1 cellular context compared by ENCODE assay signal in genomic region chr14:24233538-24233866, GRCh38.
TF ChIP-seq lines count a peak whose summit lies in the region.

No MANE protein-coding gene starts in this region.

TF ChIP-seq in HepG2, 621 proteins besides CTCF, POLR2A, EP300 and RAD21 (continues in another document):
- TF ChIP-seq NCOA1 (CRISPR knock-in tag; IDR thresholded peaks at IDR 0.05) (0 out of 2 replicates have a peak, but pooled peaks have one; percentile 3), PCBP2 (optimal IDR thresholded peaks at IDR 0.05; ENCODE audit: low read depth, low read length, poor library complexity, severe bottlenecking) (peak; percentile 48), ZNF567 (CRISPR knock-in tag; IDR thresholded peaks at IDR 0.05; ENCODE audit: borderline replicate concordance) (0 out of 2 replicates have a peak, but pooled peaks have one; percentile 29), GFI1 (CRISPR knock-in tag; IDR thresholded peaks at IDR 0.05; ENCODE audit: borderline replicate concordance) (peak; percentile 98), LBX2 (CRISPR knock-in tag; IDR thresholded peaks at IDR 0.05; ENCODE audit: borderline replicate concordance) (peak; percentile 2; the same call in 1 of the 2 replicates), MZF1 (CRISPR knock-in tag; IDR thresholded peaks at IDR 0.05; ENCODE audit: borderline replicate concordance) (peak; percentile 88; the same call in 1 of the 2 replicates), CREB3 (CRISPR knock-in tag; IDR thresholded peaks at IDR 0.05) (peak; percentile 28; the same call in 1 of the 2 replicates), ETV6 (CRISPR knock-in tag; conservative IDR thresholded peaks at IDR 0.05) (0 out of 2 replicates have a peak, but pooled peaks have one; percentile 4), ZFP36 (IDR thresholded peaks at IDR 0.05; ENCODE audit: borderline replicate concordance, low read depth, low read length, partially characterized antibody) (no peak), DRAP1 (CRISPR knock-in tag; IDR thresholded peaks at IDR 0.05) (0 out of 2 replicates have a peak, but pooled peaks have one; percentile 13), NAIF1 (CRISPR knock-in tag; IDR thresholded peaks at IDR 0.05; ENCODE audit: borderline replicate concordance) (0 out of 2 replicates have a peak, but pooled peaks have one; percentile 52), AFF4 (CRISPR knock-in tag; IDR thresholded peaks at IDR 0.05) (0 out of 2 replicates have a peak, but pooled peaks have one; percentile 3), ZBTB1 (CRISPR knock-in tag; IDR thresholded peaks at IDR 0.05; ENCODE audit: borderline replicate concordance) (no peak), UBTF (CRISPR knock-in tag; IDR thresholded peaks at IDR 0.05) (no peak), TARDBP (CRISPR knock-in tag; IDR thresholded peaks at IDR 0.05) (peak; percentile 19; the same call in 1 of the 2 replicates), NFYC (CRISPR knock-in tag; IDR thresholded peaks at IDR 0.05) (peak; percentile 33; the same call in 1 of the 2 replicates), HMG20B (CRISPR knock-in tag; conservative IDR thresholded peaks at IDR 0.05) (peak; percentile 62; the same call in 1 of the 2 replicates), HDAC2 (CRISPR knock-in tag; IDR thresholded peaks at IDR 0.05) (peak; percentile 23; the same call in 1 of the 2 replicates), JUND (CRISPR knock-in tag; IDR thresholded peaks at IDR 0.05) (no peak), ATF2 (CRISPR knock-in tag; IDR thresholded peaks at IDR 0.05) (peak; percentile 9; the same call in 1 of the 2 replicates), ZNF781 (CRISPR knock-in tag; IDR thresholded peaks at IDR 0.05; ENCODE audit: borderline replicate concordance, not compliant biosample characterization) (peak; percentile 5), HHEX (CRISPR knock-in tag; IDR thresholded peaks at IDR 0.05) (no peak), USF2 (IDR thresholded peaks at IDR 0.05; ENCODE audit: low read depth, low read length) (peak; percentile 17; the same call in 1 of the 2 replicates), USF2 (CRISPR knock-in tag; IDR thresholded peaks at IDR 0.05; ENCODE audit: borderline replicate concordance) (no peak), ZBTB8A (CRISPR knock-in tag; IDR thresholded peaks at IDR 0.05; ENCODE audit: borderline replicate concordance, low read depth) (no peak), RXRA (CRISPR knock-in tag; IDR thresholded peaks at IDR 0.05) (no peak), PHF21A (CRISPR knock-in tag; IDR thresholded peaks at IDR 0.05) (peak; percentile 41; the same call in 1 of the 2 replicates), TBX3 (IDR thresholded peaks at IDR 0.05; ENCODE audit: borderline replicate concordance) (peak; percentile 70; the same call in 1 of the 2 replicates), ZNF24 (IDR thresholded peaks at IDR 0.05) (no peak), ZNF709 (CRISPR knock-in tag; IDR thresholded peaks at IDR 0.05) (peak; percentile 18; the same call in 1 of the 2 replicates), ZNF281 (CRISPR knock-in tag; IDR thresholded peaks at IDR 0.05; ENCODE audit: borderline replicate concordance) (peak; percentile 85), BRCA1 (CRISPR knock-in tag; IDR thresholded peaks at IDR 0.05) (no peak), KDM1A (CRISPR knock-in tag; IDR thresholded peaks at IDR 0.05) (peak; percentile 19; the same call in 1 of the 2 replicates), TFAP4 (IDR thresholded peaks at IDR 0.05; ENCODE audit: borderline replicate concordance, low read depth) (peak; percentile 94), ZBTB21 (CRISPR knock-in tag; IDR thresholded peaks at IDR 0.05) (0 out of 2 replicates have a peak, but pooled peaks have one; percentile 12), ZFYVE20 (CRISPR knock-in tag; IDR thresholded peaks at IDR 0.05; ENCODE audit: borderline replicate concordance, low read depth) (0 out of 2 replicates have a peak, but pooled peaks have one; percentile 44), ZNF124 (CRISPR knock-in tag; IDR thresholded peaks at IDR 0.05) (0 out of 2 replicates have a peak, but pooled peaks have one; percentile 9), ZNF615 (CRISPR knock-in tag; IDR thresholded peaks at IDR 0.05; ENCODE audit: borderline replicate concordance) (0 out of 2 replicates have a peak, but pooled peaks have one; percentile 52), PATZ1 (CRISPR knock-in tag; IDR thresholded peaks at IDR 0.05) (peak; percentile 37; the same call in 1 of the 2 replicates)
